In the genomic region with DNA sequence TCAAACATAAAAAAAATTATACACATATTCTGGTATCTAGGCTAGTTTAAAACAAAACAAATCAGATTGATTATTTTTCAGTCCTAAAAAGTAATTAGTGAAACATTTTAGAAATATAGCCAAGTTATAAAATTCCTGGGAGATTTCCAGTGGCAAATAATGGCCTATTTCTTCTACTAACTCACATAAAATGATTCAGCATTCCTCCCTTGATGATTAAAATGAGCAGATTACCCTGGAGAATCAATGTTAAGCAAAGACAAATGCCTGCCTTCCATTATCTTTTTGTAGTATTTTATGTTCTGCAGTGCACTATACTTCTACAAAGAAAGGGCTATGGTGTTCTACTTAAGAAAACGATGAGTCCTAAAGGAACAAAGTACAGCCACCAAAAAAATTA, we compare ENCODE assay signal across 18 cellular contexts. TPM values are rescaled to one million over a fixed set of nuclear protein-coding genes. Genes with fewer than 3 reads are reported as not detected.
DNase-seq lines count a peak whose midpoint lies in the region; ATAC-seq and TF ChIP-seq lines count a peak whose summit lies in the region.
"Had no signal": no experiment of that assay in that cellular context is flagged by ENCODE, and none has a peak within 500 bp of the region (broad histone marks: within the 10 kb centered on the region; RNA-seq: fewer than 3 reads in every experiment).

No MANE protein-coding gene starts in this region.

- 80% methylated on average over 1 of the region's 1 CpG for WGBS in SK-N-SH (ENCODE audit: low lambda C conversion rate)

- DNase-seq in left ventricle myocardium inferior = no peak
- DNase-seq in Right ventricle myocardium inferior (ENCODE audit: missing footprints) = no peak
- DNase-seq in SK-N-SH = no peak
- DNase-seq in fibroblast of peridontal ligament (ENCODE audit: extremely low read depth) = peak; percentile 76
- DNase-seq in NOMO-1 treated with dmso at 0.1 percent for 144 hours (lab: John Stamatoyannopoulos, UW; ENCODE audit: unreplicated experiment) = no peak
- DNase-seq in activated naive CD4-positive, alpha-beta T cell treated with anti-CD3 and anti-CD28 coated beads, Interleukin-2, amount 10 ng/mL, durations not matched to agents 7 days and 5 days = no peak
- DNase-seq in NK-92 (lab: John Stamatoyannopoulos, UW; ENCODE audit: unreplicated experiment) = no peak
- DNase-seq: 8988T; AML-193; CD4-positive, alpha-beta T cell; DMS79; GDM1; IMR-90; Kasumi-1; NCI-H1417; NCI-H2029; NCI-H2171 treated with DMSO at 0.1 percent for 48 hours had no signal

- no peak for TF ChIP-seq POLR2A in GM18505 (IDR thresholded peaks at IDR 0.05; ENCODE audit: borderline replicate concordance, extremely low read depth, insufficient read depth, insufficient read length)

- H3K9me3 Mint-ChIP-seq in activated naive CD4-positive, alpha-beta T cell treated with anti-CD3 and anti-CD28 coated beads, Interleukin-2, amount 10 ng/mL, durations not matched to agents 7 days and 5 days = no peaks in the 10 kb centered on the region
- H3K9me3 Mint-ChIP-seq: CD4-positive, alpha-beta T cell had no signal

- H3K4me3 Mint-ChIP-seq in activated naive CD4-positive, alpha-beta T cell treated with anti-CD3 and anti-CD28 coated beads, Interleukin-2, amount 10 ng/mL, durations not matched to agents 7 days and 5 days = no peak overlapping the region
- H3K4me3 Mint-ChIP-seq: CD4-positive, alpha-beta T cell had no signal

- TF ChIP-seq CTCF in left ventricle myocardium inferior (IDR thresholded peaks at IDR 0.05; ENCODE audit: borderline replicate concordance) (no peak), SK-N-SH (IDR thresholded peaks at IDR 0.05) (no peak)

- intact Hi-C loops in left ventricle myocardium inferior (cut with micrococcal nuclease) = no loop called here
- intact Hi-C loops in Right ventricle myocardium inferior (cut with DNase I) = no loop called here

- no peak for ATAC-seq in Right ventricle myocardium inferior
- no peak for ATAC-seq in GM18505 (IDR thresholded peaks at IDR 0.05; ENCODE audit: unreplicated experiment)

- peaks cover 2% of the 10 kb centered on the region for H3K4me1 Mint-ChIP-seq in activated naive CD4-positive, alpha-beta T cell treated with anti-CD3 and anti-CD28 coated beads, Interleukin-2, amount 10 ng/mL, durations not matched to agents 7 days and 5 days

- no peak overlapping the region for H3K9ac ChIP-seq in SK-N-SH

- H3K27me3 ChIP-seq in left ventricle myocardium inferior (ENCODE audit: low read depth) = no peaks in the 10 kb centered on the region
- H3K27me3 ChIP-seq in SK-N-SH (ENCODE audit: insufficient read depth) = no peaks in the 10 kb centered on the region

- H3K27me3 Mint-ChIP-seq in activated naive CD4-positive, alpha-beta T cell treated with anti-CD3 and anti-CD28 coated beads, Interleukin-2, amount 10 ng/mL, durations not matched to agents 7 days and 5 days = no peaks in the 10 kb centered on the region

- H3K27ac Mint-ChIP-seq in activated naive CD4-positive, alpha-beta T cell treated with anti-CD3 and anti-CD28 coated beads, Interleukin-2, amount 10 ng/mL, durations not matched to agents 7 days and 5 days = no peak overlapping the region
- H3K27ac Mint-ChIP-seq: CD4-positive, alpha-beta T cell had no signal

- no peak for TF ChIP-seq EP300 in SK-N-SH (IDR thresholded peaks at IDR 0.05; ENCODE audit: borderline replicate concordance in 1 of 2, low read depth in 1 of 2, low read length in 1 of 2)

- POLR2A ChIA-PET in SK-N-SH (lab: Yijun Ruan, JAX) = no interaction called here

- CTCF ChIA-PET in SK-N-SH (lab: Yijun Ruan, JAX) = no interaction called here
- CTCF ChIA-PET in activated naive CD4-positive, alpha-beta T cell treated with anti-CD3 and anti-CD28 coated beads, Interleukin-2, amount 10 ng/mL, durations not matched to agents 7 days and 5 days (lab: Charles Lee) = no interaction called here

- H3K27ac ChIP-seq in left ventricle myocardium inferior (replicated peaks) (peak overlapping the region; percentile 73), SK-N-SH (ENCODE audit: low read depth in 2 of 2, low read length in 1 of 2) (peak overlapping the region in 1 of 2 experiments; percentile 59; a peak in 2 of 4 replicates)

- H2AFZ ChIP-seq in SK-N-SH (ENCODE audit: low read depth) = no peak overlapping the region

- H3K9me3 ChIP-seq in left ventricle myocardium inferior (replicated peaks) = no peaks in the 10 kb centered on the region
- no peaks in the 10 kb centered on the region for H3K9me3 ChIP-seq in SK-N-SH

- peaks cover 29% of the 10 kb centered on the region for H4K20me1 ChIP-seq in SK-N-SH (ENCODE audit: insufficient read depth)

- H3K36me3 ChIP-seq in left ventricle myocardium inferior = no peaks in the 10 kb centered on the region
- no peaks in the 10 kb centered on the region for H3K36me3 ChIP-seq in SK-N-SH (replicated peaks in 1 of 2; ENCODE audit: control insufficient read depth in 1 of 2, insufficient read depth in 2 of 2, low read length in 1 of 2)

- peaks cover 74% of the 10 kb centered on the region for H3K79me2 ChIP-seq in SK-N-SH (ENCODE audit: insufficient read depth)

- H3K4me3 ChIP-seq in left ventricle myocardium inferior (no peak overlapping the region), SK-N-SH (ENCODE audit: low read depth in 2 of 2, low read length in 1 of 2) (no peak overlapping the region)

- H3K4me2 ChIP-seq in SK-N-SH = peak overlapping the region; percentile 27; the same call in 1 of the 2 replicates

- H3K9me2 ChIP-seq in SK-N-SH = no peaks in the 10 kb centered on the region

- H3K36me3 Mint-ChIP-seq in activated naive CD4-positive, alpha-beta T cell treated with anti-CD3 and anti-CD28 coated beads, Interleukin-2, amount 10 ng/mL, durations not matched to agents 7 days and 5 days = no peaks in the 10 kb centered on the region

- TF ChIP-seq RAD21 in SK-N-SH (IDR thresholded peaks at IDR 0.05; ENCODE audit: low read length) = no peak

- peaks cover 35% of the 10 kb centered on the region for H3F3A ChIP-seq in SK-N-SH (replicated peaks; ENCODE audit: insufficient read depth)

- H3K4me1 ChIP-seq in left ventricle myocardium inferior = peaks cover 72% of the 10 kb centered on the region
- H3K4me1 ChIP-seq in SK-N-SH (ENCODE audit: control insufficient read depth in 1 of 2, insufficient read depth in 2 of 2, low read depth in 1 of 2, low read length in 1 of 2) = peaks cover 26 to 31% of the 10 kb centered on the region in 2 experiments; a peak in 3 of 4 replicates

TF ChIP-seq in SK-N-SH, 30 proteins besides CTCF, POLR2A, EP300 and RAD21 (continues in another document):
- TF ChIP-seq MXI1 (IDR thresholded peaks at IDR 0.05; ENCODE audit: low read depth, low read length) (no peak), YY1 (IDR thresholded peaks at IDR 0.05; ENCODE audit: low read depth) (no peak), JUND (IDR thresholded peaks at IDR 0.05) (no peak), RCOR1 (IDR thresholded peaks at IDR 0.05; ENCODE audit: low read length) (no peak), RXRA (IDR thresholded peaks at IDR 0.05; ENCODE audit: borderline replicate concordance, low read depth) (no peak), RFX5 (IDR thresholded peaks at IDR 0.05; ENCODE audit: low read length) (no peak), NRF1 (IDR thresholded peaks at IDR 0.05; ENCODE audit: low read depth, low read length) (no peak), POLR2AphosphoS5 (IDR thresholded peaks at IDR 0.05; ENCODE audit: low read depth, low read length) (no peak), ELF1 (IDR thresholded peaks at IDR 0.05) (no peak), TAF1 (IDR thresholded peaks at IDR 0.05; ENCODE audit: borderline replicate concordance, low read depth, low read length) (no peak), FOXM1 (IDR thresholded peaks at IDR 0.05; ENCODE audit: low read depth) (no peak), GATA2 (CRISPR knock-in tag; IDR thresholded peaks at IDR 0.05) (no peak), CHD2 (IDR thresholded peaks at IDR 0.05; ENCODE audit: low read length, partially characterized antibody) (no peak)
- TF ChIP-seq, protein P1, sequence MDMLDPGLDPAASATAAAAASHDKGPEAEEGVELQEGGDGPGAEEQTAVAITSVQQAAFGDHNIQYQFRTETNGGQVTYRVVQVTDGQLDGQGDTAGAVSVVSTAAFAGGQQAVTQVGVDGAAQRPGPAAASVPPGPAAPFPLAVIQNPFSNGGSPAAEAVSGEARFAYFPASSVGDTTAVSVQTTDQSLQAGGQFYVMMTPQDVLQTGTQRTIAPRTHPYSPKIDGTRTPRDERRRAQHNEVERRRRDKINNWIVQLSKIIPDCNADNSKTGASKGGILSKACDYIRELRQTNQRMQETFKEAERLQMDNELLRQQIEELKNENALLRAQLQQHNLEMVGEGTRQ (IDR thresholded peaks at IDR 0.05; ENCODE audit: borderline replicate concordance, low read depth, low read length) = no peak
- TF ChIP-seq, protein P2, sequence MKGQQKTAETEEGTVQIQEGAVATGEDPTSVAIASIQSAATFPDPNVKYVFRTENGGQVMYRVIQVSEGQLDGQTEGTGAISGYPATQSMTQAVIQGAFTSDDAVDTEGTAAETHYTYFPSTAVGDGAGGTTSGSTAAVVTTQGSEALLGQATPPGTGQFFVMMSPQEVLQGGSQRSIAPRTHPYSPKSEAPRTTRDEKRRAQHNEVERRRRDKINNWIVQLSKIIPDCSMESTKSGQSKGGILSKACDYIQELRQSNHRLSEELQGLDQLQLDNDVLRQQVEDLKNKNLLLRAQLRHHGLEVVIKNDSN (IDR thresholded peaks at IDR 0.05; ENCODE audit: borderline replicate concordance, low read depth) = no peak
- TF ChIP-seq, protein P3, sequence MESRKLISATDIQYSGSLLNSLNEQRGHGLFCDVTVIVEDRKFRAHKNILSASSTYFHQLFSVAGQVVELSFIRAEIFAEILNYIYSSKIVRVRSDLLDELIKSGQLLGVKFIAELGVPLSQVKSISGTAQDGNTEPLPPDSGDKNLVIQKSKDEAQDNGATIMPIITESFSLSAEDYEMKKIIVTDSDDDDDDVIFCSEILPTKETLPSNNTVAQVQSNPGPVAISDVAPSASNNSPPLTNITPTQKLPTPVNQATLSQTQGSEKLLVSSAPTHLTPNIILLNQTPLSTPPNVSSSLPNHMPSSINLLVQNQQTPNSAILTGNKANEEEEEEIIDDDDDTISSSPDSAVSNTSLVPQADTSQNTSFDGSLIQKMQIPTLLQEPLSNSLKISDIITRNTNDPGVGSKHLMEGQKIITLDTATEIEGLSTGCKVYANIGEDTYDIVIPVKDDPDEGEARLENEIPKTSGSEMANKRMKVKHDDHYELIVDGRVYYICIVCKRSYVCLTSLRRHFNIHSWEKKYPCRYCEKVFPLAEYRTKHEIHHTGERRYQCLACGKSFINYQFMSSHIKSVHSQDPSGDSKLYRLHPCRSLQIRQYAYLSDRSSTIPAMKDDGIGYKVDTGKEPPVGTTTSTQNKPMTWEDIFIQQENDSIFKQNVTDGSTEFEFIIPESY (IDR thresholded peaks at IDR 0.05; ENCODE audit: borderline replicate concordance, low read depth) = no peak

RNA-seq across cellular contexts. Expression of a gene that starts 53.7 kb away (rescaled TPM):
- total RNA-seq in left ventricle myocardium inferior (29.6 TPM), Right ventricle myocardium inferior (34.6 TPM)
- polyA plus RNA-seq in SK-N-SH (2012; rRNA removed) = 29.4 and 38.9 TPM in 2 replicates
- polyA plus RNA-seq in SK-N-SH (2012; cell fraction: cytosol; rRNA removed) = 31.3 and 35.8 TPM in 2 replicates
- 46.7 and 74.5 TPM in 2 replicates for polyA plus RNA-seq in SK-N-SH (2012; cell fraction: nucleus; rRNA removed)
